In genomic region chr9:132591751-132592314, GRCh38 we compare ENCODE assay signal across 25 cellular contexts. TPM values are rescaled to one million over a fixed set of nuclear protein-coding genes. Genes with fewer than 3 reads are reported as not detected.
DNase-seq lines count a peak whose midpoint lies in the region; ATAC-seq, FAIRE-seq and TF ChIP-seq lines count a peak whose summit lies in the region.
"Had no signal": no experiment of that assay in that cellular context is flagged by ENCODE, and none has a peak within 500 bp of the region (broad histone marks: within the 10 kb centered on the region; RNA-seq: fewer than 3 reads in every experiment).

No MANE protein-coding gene starts in this region.

- H3K36me3 ChIP-seq in mesendoderm (ENCODE audit: control insufficient read depth, insufficient read depth, low read length) (no peaks in the 10 kb centered on the region), smooth muscle cell (ENCODE audit: low read depth) (no peaks in the 10 kb centered on the region), pancreas (peaks cover 0 to 12% (median 0%) of the 10 kb centered on the region in 3 donors)

- no peak overlapping the region for H3K4me2 ChIP-seq in mesendoderm (ENCODE audit: low read length)
- H3K4me2 ChIP-seq in smooth muscle cell: no peak overlapping the region

- H3K18ac ChIP-seq in mesendoderm (ENCODE audit: low read length): no peak overlapping the region

- H3K79me2 ChIP-seq in mesendoderm (ENCODE audit: control insufficient read depth, insufficient read depth, low read length): no peaks in the 10 kb centered on the region
- no peaks in the 10 kb centered on the region for H3K79me2 ChIP-seq in smooth muscle cell (ENCODE audit: low read depth)

- H3K9ac ChIP-seq in mesendoderm (ENCODE audit: low read length) (no peak overlapping the region), smooth muscle cell (ENCODE audit: low read depth) (no peak overlapping the region)

- no peak overlapping the region for H3K23ac ChIP-seq in mesendoderm (ENCODE audit: low read length)

- peaks cover 51% of the 10 kb centered on the region for H3K27me3 ChIP-seq in mesendoderm (ENCODE audit: insufficient read depth, low read length, poor library complexity)
- peaks cover 69% of the 10 kb centered on the region for H3K27me3 ChIP-seq in smooth muscle cell (ENCODE audit: low read depth)
- H3K27me3 ChIP-seq in pancreas: peaks cover 0 to 29% (median 11%) of the 10 kb centered on the region in 4 donors
- H3K27me3 ChIP-seq: SJCRH30 had no signal

- no peak overlapping the region for H2AK5ac ChIP-seq in mesendoderm (ENCODE audit: low read length)

- no peaks in the 10 kb centered on the region for H3K9me3 ChIP-seq in smooth muscle cell (replicated peaks; ENCODE audit: low read depth)
- H3K9me3 ChIP-seq in pancreas: no peaks in the 10 kb centered on the region
- H3K9me3 ChIP-seq: BE2C, SJCRH30 had no signal

- no peak overlapping the region for H3K27ac ChIP-seq in mesendoderm (ENCODE audit: low read depth, low read length)
- no peak overlapping the region for H3K27ac ChIP-seq in smooth muscle cell (ENCODE audit: low read depth)
- H3K27ac ChIP-seq in pancreas: no peak overlapping the region
- H3K27ac ChIP-seq: 22Rv1, SJCRH30 had no signal

- H2AFZ ChIP-seq in smooth muscle cell (ENCODE audit: low read depth): no peak overlapping the region

- H3K56ac ChIP-seq in mesendoderm (ENCODE audit: low read length): peak overlapping the region; percentile 39

- no peak overlapping the region for H4K5ac ChIP-seq in mesendoderm (ENCODE audit: low read length)

- H4K8ac ChIP-seq in mesendoderm (ENCODE audit: low read depth, low read length): no peak overlapping the region

- H3K4me3 Mint-ChIP-seq in endothelial cell (ENCODE audit: unreplicated experiment): peak overlapping the region; percentile 3
- H3K4me3 Mint-ChIP-seq: CD4-positive, alpha-beta T cell had no signal

- intact Hi-C loops in pancreas (cut with DNase I): no loop called here

- WGBS in mesendoderm (ENCODE audit: extremely low coverage, insufficient coverage, low lambda C conversion rate): no CpG with 5 or more reads among the region's 9 CpGs
- WGBS in smooth muscle cell (ENCODE audit: low lambda C conversion rate): 24% methylated on average over 9 of the region's 9 CpGs
- 75 to 77% methylated on average over 9 of the region's 9 CpGs for WGBS in pancreas, 2 donors

- no peak overlapping the region for H2BK120ac ChIP-seq in mesendoderm (ENCODE audit: low read depth, low read length)

- peaks cover 38% of the 10 kb centered on the region for H3K4me1 Mint-ChIP-seq in endothelial cell (ENCODE audit: unreplicated experiment)

- no peaks in the 10 kb centered on the region for H3K79me1 ChIP-seq in mesendoderm (ENCODE audit: low read length)

- H3K27ac Mint-ChIP-seq in endothelial cell (ENCODE audit: unreplicated experiment): no peak overlapping the region
- H3K27ac Mint-ChIP-seq: CD4-positive, alpha-beta T cell had no signal

- no peak overlapping the region for H3K4ac ChIP-seq in mesendoderm (ENCODE audit: low read depth, low read length)

- no peak overlapping the region for H2BK5ac ChIP-seq in mesendoderm (ENCODE audit: low read length)

- H4K20me1 ChIP-seq in smooth muscle cell (ENCODE audit: low read depth): peaks cover 80% of the 10 kb centered on the region

- peaks cover 13% of the 10 kb centered on the region for H3K4me1 ChIP-seq in mesendoderm (ENCODE audit: control insufficient read depth, low read depth, low read length)
- H3K4me1 ChIP-seq in smooth muscle cell (ENCODE audit: low read depth): peaks cover 48% of the 10 kb centered on the region
- no peaks in the 10 kb centered on the region for H3K4me1 ChIP-seq in pancreas
- H3K4me1 ChIP-seq: BE2C, SJCRH30 had no signal

- no peaks in the 10 kb centered on the region for H3K9me3 Mint-ChIP-seq in endothelial cell (ENCODE audit: unreplicated experiment)
- H3K9me3 Mint-ChIP-seq: CD4-positive, alpha-beta T cell; IgD-negative memory B cell had no signal

- FAIRE-seq in D721Med (lab: Jason Lieb, UNC): peak; percentile 46
- FAIRE-seq in pancreas (lab: Jason Lieb, UNC): no peak
- FAIRE-seq: G401.6, GM12891, GM18507 had no signal

- peaks cover 15% of the 10 kb centered on the region for H3K27me3 Mint-ChIP-seq in endothelial cell (ENCODE audit: unreplicated experiment)

- H3K36me3 Mint-ChIP-seq in endothelial cell (ENCODE audit: low read depth, unreplicated experiment): peaks cover 11% of the 10 kb centered on the region

- TF ChIP-seq CTCF in D721Med (IDR thresholded peaks at IDR 0.05; ENCODE audit: insufficient read depth, missing control alignments) (no peak), endothelial cell (IDR thresholded peaks at IDR 0.05; ENCODE audit: unreplicated experiment) (no peak), smooth muscle cell (IDR thresholded peaks at IDR 0.05; ENCODE audit: borderline replicate concordance, insufficient read depth, poor library complexity, severe bottlenecking) (no peak), pancreas (IDR thresholded peaks at IDR 0.05) (no peak)

- no peak for ATAC-seq in pancreas
- ATAC-seq: PC-3 had no signal

- peak; percentile 77 for DNase-seq in D721Med (ENCODE audit: insufficient read length, low spot score)
- peak; percentile 62 for DNase-seq in NCI-H82 (lab: John Stamatoyannopoulos, UW)
- no peak for DNase-seq in endothelial cell (ENCODE audit: low spot score)
- peak; percentile 44 for DNase-seq in mesendoderm
- no peak for DNase-seq in central memory CD4-positive, alpha-beta T cell
- DNase-seq in smooth muscle cell (lab: John Stamatoyannopoulos, UW; ENCODE audit: unreplicated experiment): no peak
- DNase-seq in pancreas: no peak
- DNase-seq in DMS153 treated with DMSO at 0.1 percent for 48 hours (lab: John Stamatoyannopoulos, UW; ENCODE audit: unreplicated experiment): no peak
- DNase-seq: BE2C; CD4-positive, alpha-beta T cell; DMS79 treated with DMSO at 0.1 percent for 48 hours; Kasumi-1; MM.1S; NCI-H1092 treated with DMSO at 0.1 percent for 48 hours; NCI-H1694; NCI-H345; NCI-H526; PC-3; SJCRH30 had no signal

- no peak overlapping the region for H2BK15ac ChIP-seq in mesendoderm (replicated peaks; ENCODE audit: low read depth)

- no peaks in the 10 kb centered on the region for H3F3A ChIP-seq in smooth muscle cell (ENCODE audit: low read depth)

- H3K4me3 ChIP-seq in mesendoderm (ENCODE audit: low read length) (no peak overlapping the region), smooth muscle cell (no peak overlapping the region), pancreas (no peak overlapping the region)
- H3K4me3 ChIP-seq: SJCRH30 had no signal

RNA-seq across cellular contexts. Expression of gene BARHL1, which starts 9.4 kb away (rescaled TPM):
- total RNA-seq in endothelial cell (ENCODE audit: unreplicated experiment) (2.4 TPM), smooth muscle cell (not detected in 2 replicates), pancreas (not detected)
- not detected for polyA plus RNA-seq in mesendoderm (2013, experiment 1 of 2)
- polyA plus RNA-seq in mesendoderm (2013, experiment 2 of 2): not detected
- polyA plus RNA-seq in smooth muscle cell (0.24 TPM in 1 of 2 replicates, not detected in the other), pancreas (under 1 TPM in 1 of 2 donors, not detected in 1; 0.27 TPM)
- total RNA-seq: CD4-positive, alpha-beta T cell; H4; PC-3; SJCRH30 had no signal
- polyA plus RNA-seq: IgD-negative memory B cell had no signal

Comparison
In these comparisons a context has a peak if more than half of its experiments do, and no peak if none do; other contexts are left out.
1. DNase-seq: peak in D721Med (single experiment), NCI-H82 (single experiment) and mesendoderm (single experiment); none in endothelial cell (single experiment), central memory CD4-positive, alpha-beta T cell (single experiment), smooth muscle cell (single experiment), pancreas (0 of 6) and DMS153 treated with DMSO at 0.1 percent for 48 hours (single experiment).